Comparison of ENCODE assay signal across 8 cellular contexts in genomic region chrX:16718824-16719333, GRCh38. TPM values are rescaled to one million over a fixed set of nuclear protein-coding genes. Genes with fewer than 3 reads are reported as not detected.
DNase-seq lines count a peak whose midpoint lies in the region; ATAC-seq and TF ChIP-seq lines count a peak whose summit lies in the region.

No MANE protein-coding gene starts in this region.

- H3K4me1 ChIP-seq in iPS-15b (ENCODE audit: control insufficient read depth, insufficient read depth, low read length) (peaks cover 3% of the 10 kb centered on the region), thoracic aorta (ENCODE audit: control insufficient read depth in 1 of 2, low read depth in 2 of 2) (peaks cover 3 to 13% of the 10 kb centered on the region in 2 donors)

- peak overlapping the region; percentile 88 to 96 for H3K27ac ChIP-seq in thoracic aorta

- peak overlapping the region; percentile 85 for H3K4me3 ChIP-seq in WI38 (ENCODE audit: low read depth, low read length)
- peak overlapping the region; percentile 93 for H3K4me3 ChIP-seq in iPS-15b (ENCODE audit: low read depth, low read length)
- peak overlapping the region; percentile 87 for H3K4me3 ChIP-seq in thoracic aorta

- DNase-seq in thoracic aorta (ENCODE audit: low spot score) = no peak
- DNase-seq in kidney tubule cell (ENCODE audit: low spot score) = no peak
- DNase-seq in H4 (ENCODE audit: low spot score) = no peak

- H3K9ac ChIP-seq in iPS-15b (ENCODE audit: low read depth, low read length) = peak overlapping the region; percentile 98

- peak; percentile 33 for ATAC-seq in GM18505 (IDR thresholded peaks at IDR 0.05; ENCODE audit: unreplicated experiment)
- ATAC-seq in HG02642 (IDR thresholded peaks at IDR 0.05; ENCODE audit: poor library complexity, unreplicated experiment) = peak; percentile 28
- no peak for ATAC-seq in thoracic aorta (ENCODE audit: insufficient number of reproducible peaks, low FRiP score, low read depth)
- no peak for ATAC-seq in activated CD4-positive, CD25-positive, alpha-beta regulatory T cell treated with anti-CD3 and anti-CD28 coated beads, Interleukin-2, amount 50 U/mL, for 24 hours

- TF ChIP-seq CTCF in WI38 (IDR thresholded peaks at IDR 0.05; ENCODE audit: low read depth, low read length) = no peak
- TF ChIP-seq CTCF in thoracic aorta (IDR thresholded peaks at IDR 0.05) = no peak

- H3K27me3 ChIP-seq in iPS-15b (ENCODE audit: control insufficient read depth, insufficient read depth, low read length) = no peaks in the 10 kb centered on the region
- no peaks in the 10 kb centered on the region for H3K27me3 ChIP-seq in thoracic aorta (replicated peaks; ENCODE audit: insufficient read depth)

- H3K36me3 ChIP-seq in iPS-15b (ENCODE audit: control insufficient read depth, insufficient read depth, low read length) (peaks cover 3% of the 10 kb centered on the region), thoracic aorta (no peaks in the 10 kb centered on the region)

- H3K9me3 ChIP-seq in iPS-15b (ENCODE audit: control insufficient read depth, insufficient read depth, low read length) (no peaks in the 10 kb centered on the region), thoracic aorta (no peaks in the 10 kb centered on the region)

- TF ChIP-seq POLR2A in GM18505 (IDR thresholded peaks at IDR 0.05; ENCODE audit: borderline replicate concordance, extremely low read depth, insufficient read depth, insufficient read length) = no peak

RNA-seq across cellular contexts. Expression of gene SYAP1, which starts 0.5 kb away (rescaled TPM):
- total RNA-seq in thoracic aorta = 10 to 100 TPM; 18.3 to 22.2 TPM
- total RNA-seq in H4 (2014; rRNA removed; shearing (Covaris generic)) = 17.0 and 21.3 TPM in 2 replicates

RNA-seq across cellular contexts. Expression of gene CTPS2, which starts 6.4 kb away (rescaled TPM):
- total RNA-seq in thoracic aorta = 10 to 100 TPM in 1 of 2 donors, 1 to 10 TPM in 1; 7.9 to 12.0 TPM
- 5.7 and 5.8 TPM in 2 replicates for total RNA-seq in H4 (2014; rRNA removed; shearing (Covaris generic))

Comparison
In these comparisons a context has a peak if more than half of its experiments do, and no peak if none do; other contexts are left out.
1. ATAC-seq: peak in GM18505 (single experiment) and HG02642 (single experiment); none in thoracic aorta (single experiment) and activated CD4-positive, CD25-positive, alpha-beta regulatory T cell treated with anti-CD3 and anti-CD28 coated beads, Interleukin-2, amount 50 U/mL, for 24 hours (0 of 2).
2. Peak in every context shown above with its lines, with median percentiles within 50 percentile points of each other: H3K4me3 ChIP-seq.